ENCODE assay signal across 19 cellular contexts in the genomic region with DNA sequence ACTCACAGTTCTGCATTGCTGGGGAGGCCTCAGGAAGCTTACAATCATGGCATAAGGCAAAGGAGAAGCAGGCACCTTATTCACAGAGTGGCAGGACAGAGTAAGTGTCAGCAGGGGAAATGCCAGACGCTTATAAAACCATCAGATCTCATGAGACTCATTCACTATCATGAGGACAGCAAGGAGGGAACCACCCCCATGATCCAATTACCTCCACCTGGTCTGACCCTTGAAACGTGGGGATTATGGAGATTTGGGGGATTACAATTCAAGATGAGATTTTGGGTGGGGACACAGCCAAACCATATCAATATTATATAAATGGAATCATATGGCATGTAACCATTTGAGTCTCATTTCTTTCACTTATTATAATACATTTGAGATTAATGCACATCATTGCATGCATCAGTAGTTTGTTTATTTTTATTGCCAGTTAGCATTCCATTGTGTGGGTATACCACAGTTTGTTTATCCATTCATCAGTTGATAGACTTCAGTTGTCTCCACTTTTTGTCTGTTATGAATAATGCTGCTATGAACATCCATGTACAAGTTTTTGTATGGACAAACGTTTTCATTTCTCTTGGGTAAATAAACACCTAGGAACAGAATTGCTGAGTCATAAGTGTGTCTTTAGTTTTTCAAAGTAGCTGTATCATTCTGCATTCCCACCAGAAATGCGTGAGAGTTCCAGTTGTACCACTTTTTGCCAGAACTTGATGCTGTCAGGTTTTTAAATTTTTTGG. TPM values are rescaled to one million over a fixed set of nuclear protein-coding genes. Genes with fewer than 3 reads are reported as not detected.
A peak's percentile ranks its signal among the peaks of the same experiment; 100 is the strongest.
DNase-seq lines count a peak whose midpoint lies in the region; ATAC-seq and TF ChIP-seq lines count a peak whose summit lies in the region.
"Had no signal": no experiment of that assay in that cellular context is flagged by ENCODE, and none has a peak within 500 bp of the region (broad histone marks: within the 10 kb centered on the region; RNA-seq: fewer than 3 reads in every experiment).

No MANE protein-coding gene starts in this region.

- TF ChIP-seq CTCF in epithelial cell of esophagus (IDR thresholded peaks at IDR 0.05; ENCODE audit: insufficient read depth, low read depth, low read length, missing control alignments) (no peak), vagina (IDR thresholded peaks at IDR 0.05) (no peak), upper lobe of left lung (IDR thresholded peaks at IDR 0.05) (no peak)

- intact Hi-C loops in vagina (cut with DNase I): no loop called here

- no peaks in the 10 kb centered on the region for H3K4me1 ChIP-seq in vagina
- peaks cover 0 to 4% (median under 1%) of the 10 kb centered on the region in 4 donors for H3K4me1 ChIP-seq in upper lobe of left lung

- peak; percentile 13 for DNase-seq in DMS 273 (lab: John Stamatoyannopoulos, UW; ENCODE audit: unreplicated experiment)
- no peak for DNase-seq in DMS 273 treated with DMSO at 0.1 percent for 48 hours (lab: John Stamatoyannopoulos, UW)
- peak; percentile 18 for DNase-seq in RPMI8226
- DNase-seq in epithelial cell of esophagus (ENCODE audit: low read depth): peak; percentile 83
- DNase-seq in renal cortical epithelial cell (ENCODE audit: low read depth): peak; percentile 45
- no peak for DNase-seq in vagina (ENCODE audit: extremely low spot score in 2 of 2)
- no peak for DNase-seq in upper lobe of left lung
- DNase-seq: activated CD4-positive, alpha-beta T cell treated with anti-CD3 and anti-CD28 coated beads for 48 hours; activated T-cell treated with anti-CD3 and anti-CD28 coated beads, Interleukin-2, amount 50 U/mL, for 4 hours; adrenal gland; gastrocnemius medialis; GOT3; immature natural killer cell; NCI-H146; NCI-H446; sigmoid colon; stimulated activated CD4-positive, alpha-beta T cell treated with anti-CD3 and anti-CD28 coated beads, Interleukin-4, amount 100 ng/mL, for 4 hours had no signal

- H3K27me3 ChIP-seq in vagina (no peaks in the 10 kb centered on the region), upper lobe of left lung (no peaks in the 10 kb centered on the region)
- H3K27me3 ChIP-seq: adrenal gland, gastrocnemius medialis, sigmoid colon had no signal

- no peaks in the 10 kb centered on the region for H3K9me3 ChIP-seq in vagina
- no peaks in the 10 kb centered on the region for H3K9me3 ChIP-seq in upper lobe of left lung
- H3K9me3 ChIP-seq: adrenal gland, gastrocnemius medialis, sigmoid colon had no signal

- H3K36me3 ChIP-seq in vagina (no peaks in the 10 kb centered on the region), upper lobe of left lung (no peaks in the 10 kb centered on the region)
- H3K36me3 ChIP-seq: adrenal gland, gastrocnemius medialis, sigmoid colon had no signal

- no peak for TF ChIP-seq POLR2A in vagina (IDR thresholded peaks at IDR 0.05)
- no peak for TF ChIP-seq POLR2A in upper lobe of left lung (IDR thresholded peaks at IDR 0.05)

- ATAC-seq in HG03460 (IDR thresholded peaks at IDR 0.05; ENCODE audit: unreplicated experiment) (no peak), upper lobe of left lung (ENCODE audit: low FRiP score in 2 of 2) (no peak)
- ATAC-seq: activated T-cell treated with anti-CD3 and anti-CD28 coated beads, Interleukin-2, amount 50 U/mL, for 4 hours; gastrocnemius medialis had no signal

- WGBS in upper lobe of left lung, 2 donors: 39 to 58% methylated on average over 4 of the region's 4 CpGs

- H3K27ac ChIP-seq in vagina (no peak overlapping the region), upper lobe of left lung (no peak overlapping the region)
- H3K27ac ChIP-seq: 22Rv1, adrenal gland, gastrocnemius medialis, sigmoid colon had no signal

- TF ChIP-seq EP300 in upper lobe of left lung (IDR thresholded peaks at IDR 0.05): no peak

- H3K4me3 ChIP-seq in epithelial cell of esophagus (ENCODE audit: low read length) (no peak overlapping the region), vagina (no peak overlapping the region), upper lobe of left lung (no peak overlapping the region)
- H3K4me3 ChIP-seq: adrenal gland, gastrocnemius medialis, sigmoid colon had no signal

RNA-seq across cellular contexts. Expression of a gene that starts 5.8 kb away (rescaled TPM):
- total RNA-seq in renal cortical epithelial cell (10.1 and 13.6 TPM in 2 replicates), vagina (9.1 TPM), upper lobe of left lung (10 to 100 TPM; 16.4 to 38.3 (median 19.0) TPM)

RNA-seq across cellular contexts. Expression of a gene that starts 34.6 kb away (rescaled TPM):
- total RNA-seq in renal cortical epithelial cell: 3.1 and 6.9 TPM in 2 replicates
- 11.8 TPM for total RNA-seq in vagina
- total RNA-seq in upper lobe of left lung: 100 to 1,000 TPM in 2 of 6 donors, 10 to 100 TPM in 4; 54.9 to 124 (median 75.6) TPM

Comparison
In these comparisons a context has a peak if more than half of its experiments do, and no peak if none do; other contexts are left out.
1. DNase-seq: peak in DMS 273 (single experiment), RPMI8226 (single experiment), epithelial cell of esophagus (single experiment) and renal cortical epithelial cell (single experiment); none in DMS 273 treated with DMSO at 0.1 percent for 48 hours (single experiment), vagina (0 of 2) and upper lobe of left lung (0 of 2).